Comparison of ENCODE assay signal across 9 cellular contexts in the genomic region with DNA sequence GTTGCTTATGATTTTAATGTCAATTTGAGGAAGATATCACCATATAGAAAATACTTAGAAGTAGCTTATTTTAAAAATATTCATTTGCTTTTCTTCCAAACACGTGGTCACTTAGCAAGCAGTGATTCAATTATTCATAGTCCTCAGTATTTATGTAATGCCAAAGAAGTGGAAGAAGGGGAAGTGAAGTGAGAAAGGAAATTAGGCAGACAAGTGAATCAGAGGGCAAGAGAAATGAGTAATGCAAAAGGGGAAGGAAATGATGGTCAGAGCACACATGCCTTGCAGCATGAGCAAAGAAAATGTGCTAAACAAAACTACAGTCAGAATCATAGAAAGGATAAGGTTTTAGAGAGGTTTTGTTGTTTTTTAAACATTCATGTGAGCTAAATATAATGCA. TPM values are rescaled to one million over a fixed set of nuclear protein-coding genes. Genes with fewer than 3 reads are reported as not detected.
DNase-seq lines count a peak whose midpoint lies in the region; ATAC-seq and TF ChIP-seq lines count a peak whose summit lies in the region.
"Had no signal": no experiment of that assay in that cellular context is flagged by ENCODE, and none has a peak within 500 bp of the region (broad histone marks: within the 10 kb centered on the region; RNA-seq: fewer than 3 reads in every experiment).

No MANE protein-coding gene starts in this region.

- WGBS in gastroesophageal sphincter (ENCODE audit: low coverage in 1 of 2), 2 donors = 0 to 6% methylated on average over 1 of the region's 1 CpG

- DNase-seq in BJ (ENCODE audit: low read depth) (peak; percentile 55), GM19240 (ENCODE audit: insufficient read length, low spot score) (peak; percentile 3)
- no peak for DNase-seq in NK-92 treated with Interleukin-12 subunit alpha and Interleukin-12 subunit beta, amount 100 ng/mL, for 24 hours (lab: John Stamatoyannopoulos, UW)
- DNase-seq in stimulated activated CD4-positive, alpha-beta T cell treated with anti-CD3 and anti-CD28 coated beads, Interleukin-12 subunit alpha, Interleukin-12 subunit beta, amount 100 ng/mL, for 4 hours = no peak

- H3K4me1 Mint-ChIP-seq in T-helper 1 cell treated with Interleukin-12 subunit alpha and Interleukin-12 subunit beta and Interleukin-4 antibody, amounts not matched to agents 30 μg/mL and 1 μg/mL, for 36 hours (ENCODE audit: low read depth) = peaks cover 18% of the 10 kb centered on the region

- H3K36me3 ChIP-seq in BJ (ENCODE audit: control insufficient read depth, insufficient read depth, low read length) (no peaks in the 10 kb centered on the region), gastroesophageal sphincter (peaks cover 0 to 74% of the 10 kb centered on the region in 2 donors), subcutaneous abdominal adipose tissue (ENCODE audit: control insufficient read depth in 5 of 5, insufficient read depth in 5 of 5, low read length in 5 of 5) (peaks cover 8 to 28% (median 18%) of the 10 kb centered on the region in 5 donors)

- H3K4me1 ChIP-seq in gastroesophageal sphincter = peaks cover 0 to 11% (median 0%) of the 10 kb centered on the region in 3 donors
- H3K4me1 ChIP-seq in subcutaneous abdominal adipose tissue (ENCODE audit: control insufficient read depth in 5 of 5, insufficient read depth in 5 of 5, low read length in 5 of 5) = peaks cover 0 to 9% (median 6%) of the 10 kb centered on the region in 5 donors

- TF ChIP-seq CTCF in BJ (IDR thresholded peaks at IDR 0.05; ENCODE audit: insufficient read depth, low read depth, low read length) (no peak), gastroesophageal sphincter (IDR thresholded peaks at IDR 0.05) (no peak)

- no peak overlapping the region for H3K27ac ChIP-seq in gastroesophageal sphincter
- H3K27ac ChIP-seq in subcutaneous abdominal adipose tissue (ENCODE audit: low read depth, low read length) = peak overlapping the region; percentile 60

- H3K4me3 Mint-ChIP-seq in T-helper 1 cell treated with Interleukin-12 subunit alpha and Interleukin-12 subunit beta and Interleukin-4 antibody, amounts not matched to agents 30 μg/mL and 1 μg/mL, for 36 hours = no peak overlapping the region
- H3K4me3 Mint-ChIP-seq: neural crest cell had no signal

- peak overlapping the region; percentile 0 for H3K27ac Mint-ChIP-seq in T-helper 1 cell treated with Interleukin-12 subunit alpha and Interleukin-12 subunit beta and Interleukin-4 antibody, amounts not matched to agents 30 μg/mL and 1 μg/mL, for 36 hours

- H3K9ac ChIP-seq in subcutaneous abdominal adipose tissue (ENCODE audit: low read length in 5 of 5) = no peak overlapping the region

- H3K36me3 Mint-ChIP-seq in T-helper 1 cell treated with Interleukin-12 subunit alpha and Interleukin-12 subunit beta and Interleukin-4 antibody, amounts not matched to agents 30 μg/mL and 1 μg/mL, for 36 hours (ENCODE audit: low read depth) = peaks cover 28% of the 10 kb centered on the region

- no peak overlapping the region for H3K4me3 ChIP-seq in BJ (ENCODE audit: low read depth, low read length)
- H3K4me3 ChIP-seq in gastroesophageal sphincter = no peak overlapping the region
- H3K4me3 ChIP-seq in subcutaneous abdominal adipose tissue (ENCODE audit: low read depth in 1 of 5, low read length in 5 of 5) = no peak overlapping the region

- no peak for TF ChIP-seq POLR2A in gastroesophageal sphincter (IDR thresholded peaks at IDR 0.05)

- TF ChIP-seq EP300 in gastroesophageal sphincter (IDR thresholded peaks at IDR 0.05) = no peak

- H3K9me3 ChIP-seq in gastroesophageal sphincter = no peaks in the 10 kb centered on the region
- no peaks in the 10 kb centered on the region for H3K9me3 ChIP-seq in subcutaneous abdominal adipose tissue (ENCODE audit: control insufficient read depth in 5 of 5, low read length in 5 of 5)

- CTCF ChIA-PET in BJ (lab: Yijun Ruan, JAX) = interaction anchor here (1.1 to 1.7 kb wide), 3 partner anchors 9 to 18 kb away, joined by 4 to 6 read pairs (median 4); no protein-coding TSS in a partner anchor

- no peaks in the 10 kb centered on the region for H3K27me3 Mint-ChIP-seq in T-helper 1 cell treated with Interleukin-12 subunit alpha and Interleukin-12 subunit beta and Interleukin-4 antibody, amounts not matched to agents 30 μg/mL and 1 μg/mL, for 36 hours (ENCODE audit: low read depth)

- POLR2A ChIA-PET in BJ (lab: Charles Lee) = interaction anchor here (0.6 kb wide), 1 partner anchor 18 kb away, joined by 10 read pairs; no protein-coding TSS in a partner anchor

- H3K27me3 ChIP-seq in BJ (ENCODE audit: control insufficient read depth, insufficient read depth, low read length) = no peaks in the 10 kb centered on the region
- no peaks in the 10 kb centered on the region for H3K27me3 ChIP-seq in gastroesophageal sphincter
- no peaks in the 10 kb centered on the region for H3K27me3 ChIP-seq in subcutaneous abdominal adipose tissue (ENCODE audit: control insufficient read depth in 5 of 5, insufficient read depth in 4 of 5, low read length in 5 of 5)

- peak; percentile 98 for ATAC-seq in HG03175 (IDR thresholded peaks at IDR 0.05; ENCODE audit: unreplicated experiment)
- peak; percentile 66 for ATAC-seq in gastroesophageal sphincter

- H3K9me3 Mint-ChIP-seq in T-helper 1 cell treated with Interleukin-12 subunit alpha and Interleukin-12 subunit beta and Interleukin-4 antibody, amounts not matched to agents 30 μg/mL and 1 μg/mL, for 36 hours = peaks cover 5% of the 10 kb centered on the region
- H3K9me3 Mint-ChIP-seq: neural crest cell had no signal

RNA-seq across cellular contexts. Expression of a gene that starts 31.8 kb away (rescaled TPM):
- polyA plus RNA-seq in BJ (2011; rRNA removed) = 17.0 and 20.5 TPM in 2 replicates
- 9.9 and 13.4 TPM in 2 replicates for polyA minus RNA-seq in BJ (2011; rRNA and poly(A)+ RNA removed)
- 10 to 100 TPM; 30.2 to 46.4 (median 36.7) TPM for total RNA-seq in gastroesophageal sphincter

RNA-seq across cellular contexts. Expression of a gene that starts 32.6 kb away (rescaled TPM):
- 42.0 and 56.6 TPM in 2 replicates for polyA plus RNA-seq in BJ (2011; rRNA removed)
- 50.7 and 51.1 TPM in 2 replicates for polyA minus RNA-seq in BJ (2011; rRNA and poly(A)+ RNA removed)
- 10 to 100 TPM; 33.1 to 53.5 (median 41.6) TPM for total RNA-seq in gastroesophageal sphincter

Comparison
In these comparisons a context has a peak if more than half of its experiments do, and no peak if none do; other contexts are left out.
1. DNase-seq: peak in BJ (single experiment) and GM19240 (single experiment); none in NK-92 treated with Interleukin-12 subunit alpha and Interleukin-12 subunit beta, amount 100 ng/mL, for 24 hours (single experiment) and stimulated activated CD4-positive, alpha-beta T cell treated with anti-CD3 and anti-CD28 coated beads, Interleukin-12 subunit alpha, Interleukin-12 subunit beta, amount 100 ng/mL, for 4 hours (single experiment).